ENCODE assay signal across 1 cellular context in the genomic region with DNA sequence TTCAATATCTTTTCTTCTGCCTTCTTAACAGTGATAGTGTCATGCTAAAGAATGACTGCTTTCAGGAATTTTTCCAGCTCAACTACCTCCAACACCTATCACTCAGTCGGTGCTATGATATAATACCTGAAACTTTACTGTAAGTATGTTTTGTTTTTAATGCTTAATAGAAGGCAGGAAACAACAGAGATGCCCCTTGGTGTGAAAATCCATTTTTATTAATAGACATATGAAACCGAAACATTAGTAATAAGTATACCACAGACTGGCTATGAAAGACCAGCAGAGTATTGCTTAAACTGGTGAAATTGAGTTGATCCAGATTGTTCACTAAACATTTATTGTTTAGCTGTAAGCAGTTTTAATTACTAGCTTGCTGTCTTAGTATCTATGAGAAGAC.
TF ChIP-seq lines count a peak whose summit lies in the region.

No MANE protein-coding gene starts in this region.

TF ChIP-seq in HepG2, 621 proteins besides CTCF, POLR2A, EP300 and RAD21:
- no peak for TF ChIP-seq SSRP1 (CRISPR knock-in tag; IDR thresholded peaks at IDR 0.05)
- no peak for TF ChIP-seq GATAD1 (CRISPR knock-in tag; IDR thresholded peaks at IDR 0.05)
- TF ChIP-seq FOXK1 (CRISPR knock-in tag; IDR thresholded peaks at IDR 0.05; ENCODE audit: borderline replicate concordance, low read depth), result no peak
- no peak for TF ChIP-seq MEIS2 (CRISPR knock-in tag; IDR thresholded peaks at IDR 0.05)
- no peak for TF ChIP-seq KDM6A (CRISPR knock-in tag; IDR thresholded peaks at IDR 0.05; ENCODE audit: low read depth)
- TF ChIP-seq ATF7 (IDR thresholded peaks at IDR 0.05), result no peak
- no peak for TF ChIP-seq ATF7 (CRISPR knock-in tag; IDR thresholded peaks at IDR 0.05)
